ENCODE assay signal across 21 cellular contexts in the genomic region with DNA sequence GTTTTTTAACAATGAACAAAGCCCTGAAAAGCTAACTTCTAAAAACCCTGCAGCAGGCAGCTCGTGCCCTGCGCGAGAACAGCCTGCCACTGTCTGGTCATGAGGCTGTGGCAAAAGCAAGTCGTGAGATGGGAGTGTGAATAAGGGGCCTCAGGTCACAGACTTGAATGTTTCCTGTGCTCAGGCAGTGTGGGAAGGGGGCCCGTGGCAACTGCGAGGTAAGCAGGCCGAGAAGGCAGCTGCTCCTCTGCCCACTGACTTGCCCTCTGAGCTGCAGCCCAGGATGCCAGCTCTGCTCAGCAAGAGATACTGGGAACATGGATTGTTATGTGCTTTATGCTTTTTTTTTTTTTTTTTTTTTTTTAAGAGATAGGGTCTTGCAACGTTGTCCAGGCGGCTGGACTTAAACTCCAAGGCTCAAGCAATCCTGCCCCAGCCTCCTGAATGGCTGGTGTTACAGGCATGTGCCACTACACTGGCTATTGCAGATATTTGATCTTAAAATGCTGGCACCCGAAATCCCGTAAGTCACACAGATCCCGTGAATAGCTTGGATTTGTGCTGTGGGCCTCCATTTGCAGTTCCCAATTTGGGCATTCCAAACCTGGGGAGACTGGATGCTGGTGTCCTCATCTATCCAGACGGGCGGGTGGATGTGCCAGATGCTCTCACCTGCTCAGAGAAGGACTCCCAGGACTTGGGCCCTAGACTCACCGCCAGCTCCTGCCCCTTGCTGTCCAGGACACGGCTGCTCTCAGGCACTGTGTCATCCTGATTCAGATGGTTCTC. TPM values are rescaled to one million over a fixed set of nuclear protein-coding genes. Genes with fewer than 3 reads are reported as not detected.
DNase-seq lines count a peak whose midpoint lies in the region; ATAC-seq and TF ChIP-seq lines count a peak whose summit lies in the region.
"Had no signal": no experiment of that assay in that cellular context is flagged by ENCODE, and none has a peak within 500 bp of the region (broad histone marks: within the 10 kb centered on the region; RNA-seq: fewer than 3 reads in every experiment).

No MANE protein-coding gene starts in this region.

- H3K27me3 ChIP-seq in left ventricle myocardium inferior (ENCODE audit: low read depth) (no peaks in the 10 kb centered on the region), neuronal stem cell (ENCODE audit: control insufficient read depth in 3 of 3, insufficient read depth in 3 of 3, low read depth in 1 of 3, low read length in 3 of 3) (no peaks in the 10 kb centered on the region), tibial nerve (no peaks in the 10 kb centered on the region)
- H3K27me3 ChIP-seq: SJCRH30 had no signal

- no CpG with 5 or more reads among the region's 16 CpGs for WGBS in neuronal stem cell (ENCODE audit: extremely low coverage in 2 of 2, insufficient read length in 2 of 2, insufficient replicate concordance in 1 of 2), 2 donors
- 80 to 82% methylated on average over 16 of the region's 16 CpGs for WGBS in tibial nerve, 2 donors

- H2BK12ac ChIP-seq in neuronal stem cell (ENCODE audit: low read length) = no peak overlapping the region

- no peak overlapping the region for H3K14ac ChIP-seq in neuronal stem cell (ENCODE audit: low read length)

- no peak overlapping the region for H3K18ac ChIP-seq in neuronal stem cell (ENCODE audit: low read length)

- TF ChIP-seq POLR2A in tibial nerve (IDR thresholded peaks at IDR 0.05) = no peak

- TF ChIP-seq CTCF in left ventricle myocardium inferior (IDR thresholded peaks at IDR 0.05; ENCODE audit: borderline replicate concordance) = no peak
- no peak for TF ChIP-seq CTCF in tibial nerve (IDR thresholded peaks at IDR 0.05)

- peak overlapping the region; percentile 31 for H3K23ac ChIP-seq in neuronal stem cell (ENCODE audit: low read depth, low read length, poor library complexity)

- no peak overlapping the region for H4K91ac ChIP-seq in neuronal stem cell (ENCODE audit: low read depth, low read length, poor library complexity)

- intact Hi-C loops in left ventricle myocardium inferior (cut with micrococcal nuclease) (no loop called here), left cardiac atrium (cut with DNase I) (no loop called here)

- peak overlapping the region; percentile 52 for H2AK5ac ChIP-seq in neuronal stem cell (ENCODE audit: low read depth, low read length)

- peaks cover 21% of the 10 kb centered on the region for H3K4me1 ChIP-seq in left ventricle myocardium inferior
- H3K4me1 ChIP-seq in neuronal stem cell (ENCODE audit: control insufficient read depth in 2 of 2, insufficient read depth in 1 of 2, low read depth in 1 of 2, low read length in 2 of 2) = no peaks in the 10 kb centered on the region
- H3K4me1 ChIP-seq in tibial nerve = peaks cover 0 to 15% (median 0%) of the 10 kb centered on the region in 4 donors

- H2BK120ac ChIP-seq in neuronal stem cell (ENCODE audit: low read depth, low read length) = no peak overlapping the region

- H3K4me2 ChIP-seq in neuronal stem cell (ENCODE audit: insufficient read depth, low read length, poor library complexity, severe bottlenecking) = no peak overlapping the region

- H3K9me3 ChIP-seq in left ventricle myocardium inferior (replicated peaks) = no peaks in the 10 kb centered on the region
- H3K9me3 ChIP-seq in neuronal stem cell (replicated peaks in 1 of 2; ENCODE audit: control insufficient read depth in 2 of 2, insufficient read depth in 1 of 2, low read depth in 1 of 2, low read length in 2 of 2) = no peaks in the 10 kb centered on the region
- no peaks in the 10 kb centered on the region for H3K9me3 ChIP-seq in tibial nerve
- H3K9me3 ChIP-seq: SJCRH30 had no signal

- no peak overlapping the region for H2AFZ ChIP-seq in neuronal stem cell (ENCODE audit: low read length)

- no peak for ATAC-seq in left cardiac atrium
- ATAC-seq in GM18909 (IDR thresholded peaks at IDR 0.05; ENCODE audit: poor library complexity, unreplicated experiment) = no peak
- no peak for ATAC-seq in HG03457 (IDR thresholded peaks at IDR 0.05; ENCODE audit: unreplicated experiment)

- H3K36me3 ChIP-seq in left ventricle myocardium inferior = peaks cover 42% of the 10 kb centered on the region
- peaks cover 9 to 12% of the 10 kb centered on the region in 2 donors for H3K36me3 ChIP-seq in neuronal stem cell (replicated peaks in 1 of 2; ENCODE audit: control insufficient read depth in 2 of 2, insufficient read depth in 2 of 2, low read length in 2 of 2)
- peaks cover 0 to 94% (median 0%) of the 10 kb centered on the region in 3 donors for H3K36me3 ChIP-seq in tibial nerve
- H3K36me3 ChIP-seq: SJCRH30 had no signal

- H2BK5ac ChIP-seq in neuronal stem cell (ENCODE audit: low read length) = peak overlapping the region; percentile 39

- no peak overlapping the region for H2BK15ac ChIP-seq in neuronal stem cell (ENCODE audit: low read length)

- no peak overlapping the region for H3K4ac ChIP-seq in neuronal stem cell (ENCODE audit: low read length)

- no peak for TF ChIP-seq EP300 in tibial nerve (IDR thresholded peaks at IDR 0.05)

- in situ Hi-C loops in SK-MEL-5 (cut with HindIII; ENCODE audit: low pct_unique_long_range_greater_than_20kb, low sequenced_read_pairs) = no loop called here

- H3K27ac ChIP-seq in left ventricle myocardium inferior (replicated peaks) = peak overlapping the region; percentile 78
- H3K27ac ChIP-seq in neuronal stem cell (replicated peaks; ENCODE audit: low read length) = no peak overlapping the region
- peak overlapping the region in 1 of 4 donors; percentile 38 for H3K27ac ChIP-seq in tibial nerve
- H3K27ac ChIP-seq: HL-60, SJCRH30 had no signal

- DNase-seq in left ventricle myocardium inferior = no peak
- no peak for DNase-seq in left cardiac atrium
- DNase-seq in SK-MEL-5 (ENCODE audit: low read depth, low spot score) = peak; percentile 24
- DNase-seq in neuronal stem cell (ENCODE audit: low spot score) = no peak
- DNase-seq in tibial nerve (ENCODE audit: low spot score in 2 of 2) = no peak
- DNase-seq: 8988T; ACHN; CD4-positive, CD25-positive, alpha-beta regulatory T cell; HCEC 1CT; Kasumi-1; NCI-H1092 treated with DMSO at 0.1 percent for 48 hours; NCI-H1436; NCI-H187; NCI-H2081 treated with DMSO at 0.1 percent for 48 hours; NCI-H2171; NCI-H226; OCI-M1 had no signal

- H4K8ac ChIP-seq in neuronal stem cell (ENCODE audit: low read depth, low read length) = no peak overlapping the region

- H3K79me1 ChIP-seq in neuronal stem cell (ENCODE audit: low read depth, low read length) = peaks cover 2% of the 10 kb centered on the region

- peak overlapping the region; percentile 21 for H3K9ac ChIP-seq in neuronal stem cell (ENCODE audit: low read depth, low read length, poor library complexity)

- H3K4me3 ChIP-seq in left ventricle myocardium inferior (no peak overlapping the region), neuronal stem cell (ENCODE audit: low read length in 2 of 2) (no peak overlapping the region), tibial nerve (no peak overlapping the region)

RNA-seq across cellular contexts. Expression of a gene that starts 44.0 kb away (rescaled TPM):
- total RNA-seq in left ventricle myocardium inferior (41.1 TPM), left cardiac atrium (10 to 100 TPM; 28.0 to 33.6 TPM), tibial nerve (10 to 100 TPM; 24.5 to 47.4 (median 29.2) TPM)
- total RNA-seq in SK-MEL-5 (2014; rRNA removed; shearing (Covaris generic)) = 14.1 and 14.5 TPM in 2 replicates
- 26.6 and 35.0 TPM in 2 replicates for polyA plus RNA-seq in SK-MEL-5 (2015; cell fraction: cytosol; rRNA removed)
- polyA plus RNA-seq in SK-MEL-5 (2015; cell fraction: nucleus; rRNA removed) = 37.2 and 48.7 TPM in 2 replicates
- 23.1 TPM for polyA plus RNA-seq in neuronal stem cell (2013, experiment 1 of 2)
- 23.3 TPM for polyA plus RNA-seq in neuronal stem cell (2013, experiment 2 of 2)

RNA-seq across cellular contexts. Expression of a gene that starts 44.2 kb away (rescaled TPM):
- total RNA-seq in left ventricle myocardium inferior = 86.7 TPM
- 10 to 100 TPM; 65.2 to 78.2 TPM for total RNA-seq in left cardiac atrium
- 27.9 and 36.3 TPM in 2 replicates for total RNA-seq in SK-MEL-5 (2014; rRNA removed; shearing (Covaris generic))
- polyA plus RNA-seq in SK-MEL-5 (2015; cell fraction: cytosol; rRNA removed) = 59.0 and 64.1 TPM in 2 replicates
- polyA plus RNA-seq in SK-MEL-5 (2015; cell fraction: nucleus; rRNA removed) = 68.2 and 69.4 TPM in 2 replicates
- polyA plus RNA-seq in neuronal stem cell (2013, experiment 1 of 2) = 45.6 TPM
- polyA plus RNA-seq in neuronal stem cell (2013, experiment 2 of 2) = 46.1 TPM
- total RNA-seq in tibial nerve = 10 to 100 TPM; 42.0 to 59.4 (median 50.9) TPM

RNA-seq across cellular contexts. Expression of a gene that starts 45.7 kb away (rescaled TPM):
- total RNA-seq in left ventricle myocardium inferior = 7.6 TPM
- 10 to 100 TPM in 1 of 2 donors, 1 to 10 TPM in 1; 6.1 to 15.8 TPM for total RNA-seq in left cardiac atrium
- total RNA-seq in SK-MEL-5 (2014; rRNA removed; shearing (Covaris generic)) = 0.03 and 0.11 TPM in 2 replicates
- 0.04 TPM in 1 of 2 replicates, not detected in the other for polyA plus RNA-seq in SK-MEL-5 (2015; cell fraction: cytosol; rRNA removed)
- not detected in 2 replicates for polyA plus RNA-seq in SK-MEL-5 (2015; cell fraction: nucleus; rRNA removed)
- polyA plus RNA-seq in neuronal stem cell (2013, experiment 1 of 2) = 0.82 TPM
- polyA plus RNA-seq in neuronal stem cell (2013, experiment 2 of 2) = 0.98 TPM
- 100 to 1,000 TPM in 3 of 4 donors, 10 to 100 TPM in 1; 52.2 to 246 (median 200) TPM for total RNA-seq in tibial nerve
- total RNA-seq: CD4-positive, CD25-positive, alpha-beta regulatory T cell had no signal
